ENCODE assay signal across 21 cellular contexts in the genomic region with DNA sequence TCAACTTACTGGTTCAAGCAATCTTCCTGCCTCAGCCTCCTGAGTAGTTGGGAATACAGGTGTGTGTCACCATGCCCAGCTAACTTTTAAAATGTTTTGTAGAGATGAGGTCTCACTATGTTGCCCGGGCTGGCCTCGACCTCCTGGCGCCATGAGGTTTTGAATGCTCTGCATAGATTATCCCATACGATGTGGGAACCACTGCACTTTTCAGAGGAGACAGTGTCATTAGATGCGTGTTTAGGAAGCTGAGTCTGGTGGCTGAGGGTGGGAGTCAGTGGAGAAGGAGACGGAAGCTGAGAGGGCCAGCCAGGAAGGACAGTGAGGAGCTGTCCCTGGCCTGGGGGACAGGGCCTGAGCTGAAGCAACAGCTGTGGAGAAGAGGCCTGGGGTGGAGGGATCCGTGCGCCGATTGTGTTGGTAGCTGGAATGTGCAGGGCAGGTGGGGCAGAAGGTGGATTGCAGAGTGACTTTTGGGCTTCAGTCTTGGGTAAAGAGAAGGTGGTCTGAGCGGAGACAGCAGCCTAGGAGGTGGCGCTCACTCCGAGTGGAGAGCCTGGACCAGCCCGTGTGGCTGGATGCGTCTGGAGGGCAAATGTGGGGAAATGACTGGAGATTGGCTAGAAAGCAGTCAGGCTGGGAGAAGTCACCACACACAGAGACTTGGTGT.
"Had no signal": no experiment of that assay in that cellular context is flagged by ENCODE, and none has a peak within 500 bp of the region (broad histone marks: within the 10 kb centered on the region; RNA-seq: fewer than 3 reads in every experiment).

No MANE protein-coding gene starts in this region.

- H3K4me3 Mint-ChIP-seq: activated CD4-positive, alpha-beta memory T cell treated with anti-CD3 and anti-CD28 coated beads, Interleukin-2, amount 10 ng/mL, durations not matched to agents 7 days and 5 days; activated CD4-positive, alpha-beta T cell treated with anti-CD3 and anti-CD28 coated beads, Interleukin-2, amount 10 ng/mL, durations not matched to agents 24 days and 14 days; activated naive CD4-positive, alpha-beta T cell treated with anti-CD3 and anti-CD28 coated beads, Interleukin-2, amount 50 U/mL, for 24 hours; activated T-cell treated with anti-CD3 and anti-CD28 coated beads, Interleukin-2, amount 50 U/mL, for 72 hours; natural killer cell treated with Interleukin-12 subunit alpha and Interleukin-12 subunit beta and Interleukin-15 and Interleukin-18, amount 100 ng/mL, for 72 hours; stimulated activated effector memory CD8-positive, alpha-beta T cell treated with anti-CD3 and anti-CD28 coated beads, Interleukin-12 subunit alpha, Interleukin-12 subunit beta, amount 100 ng/mL, for 72 hours; stimulated activated naive CD8-positive, alpha-beta T cell treated with anti-CD3 and anti-CD28 coated beads, Interleukin-15, amount 100 ng/mL, for 72 hours had no signal

- H3K27ac ChIP-seq: brain microvascular endothelial cell, epithelial cell of prostate, left ventricle myocardium inferior, skin epidermis, tibial artery, uterus had no signal

- ATAC-seq: activated T-cell treated with anti-CD3 and anti-CD28 coated beads, Interleukin-2, amount 50 U/mL, for 72 hours; gastroesophageal sphincter; natural killer cell treated with Interleukin-12 subunit alpha and Interleukin-12 subunit beta and Interleukin-15 and Interleukin-18, amount 100 ng/mL, for 72 hours; stimulated activated effector memory CD8-positive, alpha-beta T cell treated with anti-CD3 and anti-CD28 coated beads, Interleukin-12 subunit alpha, Interleukin-12 subunit beta, amount 100 ng/mL, for 72 hours; stimulated activated naive CD8-positive, alpha-beta T cell treated with anti-CD3 and anti-CD28 coated beads, Interleukin-15, amount 100 ng/mL, for 72 hours had no signal

- DNase-seq: activated CD4-positive, alpha-beta memory T cell treated with anti-CD3 and anti-CD28 coated beads, Interleukin-2, amount 10 ng/mL, durations not matched to agents 7 days and 5 days; activated CD4-positive, alpha-beta T cell treated with anti-CD3 and anti-CD28 coated beads, Interleukin-2, amount 10 ng/mL, durations not matched to agents 24 days and 14 days; activated gamma-delta T cell treated with Interleukin-2 at 50 U/mL for 16 hours; activated T-cell treated with anti-CD3 and anti-CD28 coated beads, Interleukin-2, amount 50 U/mL, for 72 hours; anterior cingulate cortex; brain microvascular endothelial cell; caudate nucleus; hypothalamus; left ventricle myocardium inferior; occipital lobe; right lobe of liver; stimulated activated CD4-positive, alpha-beta T cell treated with anti-CD3 and anti-CD28 coated beads, Interleukin-2, amount 100 ng/mL, for 24 hours; stimulated activated naive CD8-positive, alpha-beta T cell treated with anti-CD3 and anti-CD28 coated beads, Interleukin-15, amount 100 ng/mL, for 72 hours; tibial artery; uterus had no signal

- H3K4me3 ChIP-seq: gastroesophageal sphincter, left ventricle myocardium inferior, right lobe of liver, skin epidermis, tibial artery, uterus had no signal

- H3K9me3 Mint-ChIP-seq: activated naive CD4-positive, alpha-beta T cell treated with anti-CD3 and anti-CD28 coated beads, Interleukin-2, amount 50 U/mL, for 24 hours; natural killer cell treated with Interleukin-12 subunit alpha and Interleukin-12 subunit beta and Interleukin-15 and Interleukin-18, amount 100 ng/mL, for 72 hours; stimulated activated effector memory CD8-positive, alpha-beta T cell treated with anti-CD3 and anti-CD28 coated beads, Interleukin-12 subunit alpha, Interleukin-12 subunit beta, amount 100 ng/mL, for 72 hours had no signal

- H3K36me3 Mint-ChIP-seq: activated naive CD4-positive, alpha-beta T cell treated with anti-CD3 and anti-CD28 coated beads, Interleukin-2, amount 50 U/mL, for 24 hours; natural killer cell treated with Interleukin-12 subunit alpha and Interleukin-12 subunit beta and Interleukin-15 and Interleukin-18, amount 100 ng/mL, for 72 hours had no signal

- H3K27me3 Mint-ChIP-seq: activated CD4-positive, alpha-beta memory T cell treated with anti-CD3 and anti-CD28 coated beads, Interleukin-2, amount 10 ng/mL, durations not matched to agents 7 days and 5 days; activated CD4-positive, alpha-beta T cell treated with anti-CD3 and anti-CD28 coated beads, Interleukin-2, amount 10 ng/mL, durations not matched to agents 24 days and 14 days; activated naive CD4-positive, alpha-beta T cell treated with anti-CD3 and anti-CD28 coated beads, Interleukin-2, amount 50 U/mL, for 24 hours; stimulated activated naive CD8-positive, alpha-beta T cell treated with anti-CD3 and anti-CD28 coated beads, Interleukin-15, amount 100 ng/mL, for 72 hours had no signal

- H3K9me3 ChIP-seq: gastroesophageal sphincter, left ventricle myocardium inferior, right lobe of liver, tibial artery, uterus had no signal

- H3K27me3 ChIP-seq: gastroesophageal sphincter, right lobe of liver, tibial artery, uterus had no signal

- H3K36me3 ChIP-seq: brain microvascular endothelial cell, gastroesophageal sphincter, right lobe of liver, uterus had no signal

- H3K27ac Mint-ChIP-seq: activated CD4-positive, alpha-beta memory T cell treated with anti-CD3 and anti-CD28 coated beads, Interleukin-2, amount 10 ng/mL, durations not matched to agents 7 days and 5 days; activated CD4-positive, alpha-beta T cell treated with anti-CD3 and anti-CD28 coated beads, Interleukin-2, amount 10 ng/mL, durations not matched to agents 24 days and 14 days; activated naive CD4-positive, alpha-beta T cell treated with anti-CD3 and anti-CD28 coated beads, Interleukin-2, amount 50 U/mL, for 24 hours; activated T-cell treated with anti-CD3 and anti-CD28 coated beads, Interleukin-2, amount 50 U/mL, for 72 hours; natural killer cell treated with Interleukin-12 subunit alpha and Interleukin-12 subunit beta and Interleukin-15 and Interleukin-18, amount 100 ng/mL, for 72 hours; stimulated activated effector memory CD8-positive, alpha-beta T cell treated with anti-CD3 and anti-CD28 coated beads, Interleukin-12 subunit alpha, Interleukin-12 subunit beta, amount 100 ng/mL, for 72 hours; stimulated activated naive CD8-positive, alpha-beta T cell treated with anti-CD3 and anti-CD28 coated beads, Interleukin-15, amount 100 ng/mL, for 72 hours had no signal

- H3K4me1 ChIP-seq: uterus had no signal
